ENCODE assay signal across 8 cellular contexts in genomic region chr6:166955121-166955864, GRCh38. TPM values are rescaled to one million over a fixed set of nuclear protein-coding genes. Genes with fewer than 3 reads are reported as not detected.
DNase-seq lines count a peak whose midpoint lies in the region; ATAC-seq and TF ChIP-seq lines count a peak whose summit lies in the region.

No MANE protein-coding gene starts in this region.

- H3K36me3 ChIP-seq in gastroesophageal sphincter (peaks cover 0 to 17% of the 10 kb centered on the region in 2 donors), osteoblast (ENCODE audit: insufficient read depth, low read length) (no peaks in the 10 kb centered on the region)

- CTCF ChIA-PET in CD4-positive, alpha-beta T cell (lab: Charles Lee): interaction anchor here (10.0 kb wide), 1 partner anchor 34 kb away, joined by 50 read pairs; no protein-coding TSS in a partner anchor

- no peaks in the 10 kb centered on the region for H4K20me1 ChIP-seq in osteoblast (ENCODE audit: insufficient read depth, low read length)

- H3K4me3 ChIP-seq in gastroesophageal sphincter (peak overlapping the region; percentile 68 to 93), osteoblast (ENCODE audit: insufficient read depth, low read length) (peak overlapping the region; percentile 82)

- no peaks in the 10 kb centered on the region for H3K9me3 Mint-ChIP-seq in CD4-positive, alpha-beta T cell

- POLR2A ChIA-PET in CD4-positive, alpha-beta T cell (lab: Charles Lee): interaction anchor here (0.7 to 3.4 kb wide), 9 partner anchors 14 to 613 kb away, joined by 3 to 32 read pairs (median 10); partner anchors contain the start of genes CEP43 and SFT2D1

- no peak for TF ChIP-seq EP300 in gastroesophageal sphincter (IDR thresholded peaks at IDR 0.05)

- peak overlapping the region; percentile 95 for H3K4me3 Mint-ChIP-seq in CD4-positive, alpha-beta T cell

- peak overlapping the region; percentile 88 for H2AFZ ChIP-seq in osteoblast (ENCODE audit: low read length)

- TF ChIP-seq POLR2A in gastroesophageal sphincter (IDR thresholded peaks at IDR 0.05): no peak

- peak in 3 of 10 experiments; percentile 28 to 46 (median 45) for DNase-seq in CD4-positive, alpha-beta T cell
- peak; percentile 76 to 84 for DNase-seq in Kasumi-1 (lab: John Stamatoyannopoulos, UW)
- DNase-seq in activated CD8-positive, alpha-beta memory T cell treated with anti-CD3 and anti-CD28 coated beads, Interleukin-2, amount 50 U/mL, for 48 hours: peak; percentile 66
- DNase-seq in osteoblast (ENCODE audit: insufficient read length, low spot score, missing footprints): peak; percentile 86
- no peak for DNase-seq in NCI-H524 treated with DMSO at 0.1 percent for 48 hours (lab: John Stamatoyannopoulos, UW)
- no peak for DNase-seq in GM19238 (ENCODE audit: insufficient read length, low spot score)
- DNase-seq in COR-L47 (lab: John Stamatoyannopoulos, UW): no peak

- H3K27me3 ChIP-seq in CD4-positive, alpha-beta T cell (ENCODE audit: control insufficient read depth, insufficient read depth, low read length): no peaks in the 10 kb centered on the region
- H3K27me3 ChIP-seq in gastroesophageal sphincter (no peaks in the 10 kb centered on the region), osteoblast (ENCODE audit: insufficient read depth, low read length) (no peaks in the 10 kb centered on the region)

- H3K27ac ChIP-seq in CD4-positive, alpha-beta T cell (ENCODE audit: low read depth, low read length): peak overlapping the region; percentile 88
- peak overlapping the region in 3 of 4 donors; percentile 45 to 92 (median 90) for H3K27ac ChIP-seq in gastroesophageal sphincter
- no peak overlapping the region for H3K27ac ChIP-seq in osteoblast (ENCODE audit: low read depth, low read length)

- H3K79me2 ChIP-seq in osteoblast (ENCODE audit: insufficient read depth, low read length): no peaks in the 10 kb centered on the region

- intact Hi-C loops in CD4-positive, alpha-beta T cell (cut with DNase I, micrococcal nuclease): loop anchor here (1.0 to 10.0 kb wide), 4 partner anchors 34 to 870 kb away; partner anchors contain the start of genes AFDN (in 1 of the 2), CEP43 (in 1 of the 2) and RPS6KA2 (in 1 of the 2)

- 49 to 64% methylated on average over 16 to 17 of the region's 52 CpGs for WGBS in gastroesophageal sphincter (ENCODE audit: low coverage in 1 of 2), 2 donors

- H3K27ac Mint-ChIP-seq in CD4-positive, alpha-beta T cell: peak overlapping the region; percentile 93

- H3K4me2 ChIP-seq in osteoblast (ENCODE audit: insufficient read depth, low read length): peak overlapping the region; percentile 87

- no peak for ATAC-seq in CD4-positive, alpha-beta T cell (ENCODE audit: poor library complexity)
- ATAC-seq in gastroesophageal sphincter: no peak

- H3K4me1 ChIP-seq in gastroesophageal sphincter (peaks cover 0 to 42% (median 14%) of the 10 kb centered on the region in 3 donors), osteoblast (ENCODE audit: insufficient read depth, low read length) (peaks cover 11% of the 10 kb centered on the region)

- TF ChIP-seq CTCF in CD4-positive, alpha-beta T cell (IDR thresholded peaks at IDR 0.05): no peak
- TF ChIP-seq CTCF in gastroesophageal sphincter (IDR thresholded peaks at IDR 0.05): no peak
- TF ChIP-seq CTCF in osteoblast (IDR thresholded peaks at IDR 0.05; ENCODE audit: extremely low read depth, low read depth, low read length): no peak

- H3K27me3 Mint-ChIP-seq in CD4-positive, alpha-beta T cell: no peaks in the 10 kb centered on the region

- peaks cover 81% of the 10 kb centered on the region for H3K4me1 Mint-ChIP-seq in CD4-positive, alpha-beta T cell (ENCODE audit: low read depth)

- H3K36me3 Mint-ChIP-seq in CD4-positive, alpha-beta T cell (ENCODE audit: low read depth): peaks cover 48% of the 10 kb centered on the region

- H3K9me3 ChIP-seq in CD4-positive, alpha-beta T cell (ENCODE audit: control insufficient read depth, low read length): no peaks in the 10 kb centered on the region
- no peaks in the 10 kb centered on the region for H3K9me3 ChIP-seq in gastroesophageal sphincter
- H3K9me3 ChIP-seq in osteoblast (ENCODE audit: low read depth, low read length): no peaks in the 10 kb centered on the region

RNA-seq across cellular contexts. Expression of gene RNASET2, which starts 1.1 kb away (rescaled TPM):
- 100 to 1,000 TPM; 164 to 165 TPM for total RNA-seq in CD4-positive, alpha-beta T cell
- total RNA-seq in gastroesophageal sphincter (10 to 100 TPM; 18.4 to 46.6 (median 26.2) TPM), osteoblast (41.3 and 47.8 TPM in 2 replicates)

RNA-seq across cellular contexts. Expression of gene CEP43, which starts 43.9 kb away (rescaled TPM):
- 10 to 100 TPM; 12.5 to 13.5 TPM for total RNA-seq in CD4-positive, alpha-beta T cell
- total RNA-seq in gastroesophageal sphincter: 10 to 100 TPM; 10.9 to 17.9 (median 11.7) TPM
- 19.4 and 19.5 TPM in 2 replicates for total RNA-seq in osteoblast

Comparison
In these comparisons a context has a peak if more than half of its experiments do, and no peak if none do; other contexts are left out.
1. DNase-seq: peak in Kasumi-1 (2 of 2), activated CD8-positive, alpha-beta memory T cell treated with anti-CD3 and anti-CD28 coated beads, Interleukin-2, amount 50 U/mL, for 48 hours (single experiment) and osteoblast (single experiment); none in NCI-H524 treated with DMSO at 0.1 percent for 48 hours (single experiment), GM19238 (single experiment) and COR-L47 (single experiment).